In the genomic region with DNA sequence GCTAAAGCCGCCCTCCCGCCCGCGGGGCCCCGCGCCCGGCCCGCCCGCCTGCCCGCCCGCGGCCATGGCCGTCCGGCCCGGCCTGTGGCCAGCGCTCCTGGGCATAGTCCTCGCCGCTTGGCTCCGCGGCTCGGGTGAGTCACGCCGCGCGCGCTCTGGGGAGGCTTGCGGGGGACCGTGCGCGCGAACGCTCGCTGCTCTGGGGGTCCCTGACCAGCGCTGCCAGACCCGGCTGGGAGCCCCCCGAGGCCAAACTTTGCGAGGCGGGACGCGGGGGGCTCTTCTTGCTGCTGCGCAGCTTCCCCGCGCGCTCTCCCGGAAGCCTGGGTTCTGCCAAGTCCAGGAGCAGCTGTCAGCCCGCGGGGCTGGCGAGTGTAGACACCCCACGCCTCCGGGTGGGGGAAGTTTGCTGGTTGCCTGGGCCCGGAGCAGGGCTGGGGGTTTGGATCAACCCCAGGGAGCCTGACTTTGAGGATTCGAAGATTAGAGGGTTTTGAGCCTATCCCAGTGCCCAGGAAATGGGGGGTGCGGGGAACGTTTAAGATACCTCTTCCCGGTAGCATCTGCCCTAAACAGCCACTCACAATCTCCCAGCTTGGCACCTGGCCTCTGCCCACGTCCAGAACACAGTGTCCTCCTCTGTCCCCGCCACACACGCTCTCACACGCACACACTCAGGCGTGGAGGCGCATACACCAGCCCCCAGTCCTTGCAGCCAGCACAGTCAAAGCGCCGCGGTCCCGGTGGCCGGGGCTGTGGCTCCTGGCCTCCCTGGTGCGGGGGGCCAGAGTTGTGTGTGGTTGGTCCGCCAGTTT, we compare ENCODE assay signal across 8 cellular contexts. TPM values are rescaled to one million over a fixed set of nuclear protein-coding genes. Genes with fewer than 3 reads are reported as not detected.
DNase-seq lines count a peak whose midpoint lies in the region; ATAC-seq and TF ChIP-seq lines count a peak whose summit lies in the region.

No MANE protein-coding gene starts in this region.

- no peak for DNase-seq in CD4-positive, alpha-beta T cell
- DNase-seq in IMR-90 (no peak), cerebellar cortex (ENCODE audit: low spot score) (peak; percentile 71), mucosa of descending colon (no peak), NCI-H2107 (lab: John Stamatoyannopoulos, UW) (no peak), cerebellar nuclear complex (lab: John Stamatoyannopoulos, UW) (no peak)

- no peak overlapping the region for H4K8ac ChIP-seq in IMR-90 (ENCODE audit: low read depth in 2 of 2, low read length in 2 of 2)

- H3K56ac ChIP-seq in IMR-90 (ENCODE audit: extremely low read depth, insufficient read depth, low read length): no peak overlapping the region

- H3K4me3 Mint-ChIP-seq in CD4-positive, alpha-beta T cell: peak overlapping the region; percentile 86

- no peak overlapping the region for H2AK9ac ChIP-seq in IMR-90 (replicated peaks; ENCODE audit: low read depth, low read length, poor library complexity)

- no peak overlapping the region for H3K23ac ChIP-seq in IMR-90 (ENCODE audit: low read depth, low read length)

- no peaks in the 10 kb centered on the region for H3K79me1 ChIP-seq in IMR-90 (ENCODE audit: low read depth in 1 of 2, low read length in 2 of 2)

- H3K27ac Mint-ChIP-seq in CD4-positive, alpha-beta T cell: no peak overlapping the region

- peaks cover 4% of the 10 kb centered on the region; the same call in 1 of the 2 replicates for H4K20me1 ChIP-seq in IMR-90 (ENCODE audit: insufficient read depth, low read length)
- H4K20me1 ChIP-seq in neural cell (ENCODE audit: insufficient read depth): no peaks in the 10 kb centered on the region

- POLR2A ChIA-PET in CD4-positive, alpha-beta T cell (lab: Charles Lee): no interaction called here
- POLR2A ChIA-PET in IMR-90 (lab: Charles Lee; ENCODE audit: unreplicated experiment): no interaction called here

- H3K79me2 ChIP-seq in neural cell (replicated peaks; ENCODE audit: insufficient read depth, low read length): no peaks in the 10 kb centered on the region

- H3K27me3 ChIP-seq in CD4-positive, alpha-beta T cell (ENCODE audit: control insufficient read depth, insufficient read depth, low read length): peaks cover 70% of the 10 kb centered on the region
- H3K27me3 ChIP-seq in IMR-90 (ENCODE audit: control insufficient read depth, insufficient read depth, low read length): peaks cover 70% of the 10 kb centered on the region
- H3K27me3 ChIP-seq in neural cell (ENCODE audit: insufficient read depth, low read depth, low read length): peaks cover 52% of the 10 kb centered on the region

- no peak overlapping the region for H2BK15ac ChIP-seq in IMR-90 (ENCODE audit: low read depth, low read length)

- H3F3A ChIP-seq in neural cell (ENCODE audit: insufficient read depth, low read length, poor library complexity, severe bottlenecking): no peaks in the 10 kb centered on the region

- no peak overlapping the region for H2BK120ac ChIP-seq in IMR-90 (ENCODE audit: low read depth, low read length)

- H3K4me3 ChIP-seq in IMR-90 (ENCODE audit: insufficient read depth, low read depth, low read length): no peak overlapping the region
- H3K4me3 ChIP-seq in neural cell (ENCODE audit: low read length): peak overlapping the region; percentile 83
- H3K4me3 ChIP-seq in mucosa of descending colon: no peak overlapping the region

- CTCF ChIA-PET in CD4-positive, alpha-beta T cell (lab: Charles Lee): no interaction called here
- CTCF ChIA-PET in IMR-90 (lab: Yijun Ruan, JAX): no interaction called here

- in situ Hi-C loops in IMR-90 (cut with MboI; ENCODE audit: low sequenced_read_pairs): no loop called here

- H3K9me3 ChIP-seq in CD4-positive, alpha-beta T cell (ENCODE audit: control insufficient read depth, low read length): no peaks in the 10 kb centered on the region
- no peaks in the 10 kb centered on the region for H3K9me3 ChIP-seq in IMR-90 (ENCODE audit: control insufficient read depth, insufficient read depth, low read length)
- H3K9me3 ChIP-seq in neural cell (ENCODE audit: low read length): no peaks in the 10 kb centered on the region
- no peaks in the 10 kb centered on the region for H3K9me3 ChIP-seq in mucosa of descending colon

- TF ChIP-seq EP300 in neural cell (conservative IDR thresholded peaks at IDR 0.05; ENCODE audit: poor library complexity, severe bottlenecking): no peak

- H3K9ac ChIP-seq in IMR-90 (ENCODE audit: low read depth, low read length): no peak overlapping the region
- H3K9ac ChIP-seq in neural cell (ENCODE audit: low read length): peak overlapping the region; percentile 68

- no peak overlapping the region for H4K91ac ChIP-seq in IMR-90 (ENCODE audit: insufficient read depth, low read depth, low read length)

- no peaks in the 10 kb centered on the region for H3K9me1 ChIP-seq in IMR-90 (ENCODE audit: insufficient read depth, low read length)

- peaks cover 15% of the 10 kb centered on the region for H3K4me1 Mint-ChIP-seq in CD4-positive, alpha-beta T cell (ENCODE audit: low read depth)

- H3K36me3 ChIP-seq in IMR-90 (ENCODE audit: control insufficient read depth, insufficient read depth, low read length) (no peaks in the 10 kb centered on the region), neural cell (ENCODE audit: insufficient read depth, low read length) (no peaks in the 10 kb centered on the region), mucosa of descending colon (ENCODE audit: low read depth) (no peaks in the 10 kb centered on the region)

- no peak overlapping the region for H2BK5ac ChIP-seq in IMR-90 (ENCODE audit: low read depth, low read length, poor library complexity, severe bottlenecking)

- peaks cover 80% of the 10 kb centered on the region for H3K27me3 Mint-ChIP-seq in CD4-positive, alpha-beta T cell

- intact Hi-C loops in CD4-positive, alpha-beta T cell (cut with DNase I, micrococcal nuclease): no loop called here
- intact Hi-C loops in IMR-90 (cut with micrococcal nuclease): loop anchor here (5.0 to 10.0 kb wide), 2 partner anchors 146 kb away; no protein-coding TSS in a partner anchor
- intact Hi-C loops in mucosa of descending colon (cut with DNase I, micrococcal nuclease): no loop called here

- H3K14ac ChIP-seq in IMR-90 (replicated peaks; ENCODE audit: low read depth, low read length): no peak overlapping the region

- ATAC-seq in CD4-positive, alpha-beta T cell (ENCODE audit: poor library complexity): no peak
- ATAC-seq in IMR-90 (ENCODE audit: low read depth): peak; percentile 68
- ATAC-seq in mucosa of descending colon: no peak
- no peak for ATAC-seq in HG02798 (IDR thresholded peaks at IDR 0.05; ENCODE audit: poor library complexity, unreplicated experiment)

- H2BK20ac ChIP-seq in IMR-90 (ENCODE audit: low read depth, low read length): no peak overlapping the region

- no peak overlapping the region for H4K5ac ChIP-seq in IMR-90 (ENCODE audit: low read depth, low read length)

- BruUV-seq in IMR-90 (replicated peaks; lab: Mats Ljungman, UMichigan): no TSS peak

- H3K36me3 Mint-ChIP-seq in CD4-positive, alpha-beta T cell (ENCODE audit: low read depth): no peaks in the 10 kb centered on the region

- no peaks in the 10 kb centered on the region; the same call in 1 of the 2 replicates for H3K4me1 ChIP-seq in IMR-90 (ENCODE audit: control insufficient read depth, insufficient read depth, low read length)
- H3K4me1 ChIP-seq in mucosa of descending colon (ENCODE audit: low read depth): peaks cover 6% of the 10 kb centered on the region

- no peak overlapping the region for H3K4me2 ChIP-seq in IMR-90 (ENCODE audit: low read depth, low read length)
- peak overlapping the region; percentile 70 for H3K4me2 ChIP-seq in neural cell (ENCODE audit: low read length)

- H3K9me2 ChIP-seq in neural cell (ENCODE audit: insufficient read depth, low read length): no peaks in the 10 kb centered on the region

- H2AFZ ChIP-seq in IMR-90 (replicated peaks; ENCODE audit: low read length, poor library complexity) (peak overlapping the region; percentile 18), neural cell (ENCODE audit: low read depth, low read length) (no peak overlapping the region)

- 0% methylated on average over 20 of the region's 68 CpGs; no CpG with 5 or more reads in 1 of the 2 experiments for WGBS in IMR-90 (ENCODE audit: extremely low coverage in 2 of 2, insufficient read length in 1 of 2), 2 experiments

- TF ChIP-seq RAD21 in IMR-90 (IDR thresholded peaks at IDR 0.05; ENCODE audit: low read length) (no peak), neural cell (conservative IDR thresholded peaks at IDR 0.05) (peak; percentile 24)

- TF ChIP-seq CTCF in CD4-positive, alpha-beta T cell (IDR thresholded peaks at IDR 0.05): no peak
- TF ChIP-seq CTCF in IMR-90 (conservative IDR thresholded peaks at IDR 0.05; ENCODE audit: low read depth, low read length) (no peak), neural cell (IDR thresholded peaks at IDR 0.05; ENCODE audit: poor library complexity, severe bottlenecking) (no peak), mucosa of descending colon (IDR thresholded peaks at IDR 0.05) (no peak)

- H3K9me3 Mint-ChIP-seq in CD4-positive, alpha-beta T cell: no peaks in the 10 kb centered on the region

- no peak for TF ChIP-seq POLR2A in IMR-90 (IDR thresholded peaks at IDR 0.05; ENCODE audit: low read depth, low read length)

- dilution Hi-C loops in IMR-90 (cut with HindIII; ENCODE audit: low sequenced_read_pairs, unreplicated experiment): no loop called here

- no peak overlapping the region for H3K18ac ChIP-seq in IMR-90 (ENCODE audit: low read depth, low read length)

- no peak overlapping the region for H3K4ac ChIP-seq in IMR-90 (ENCODE audit: low read depth, low read length)

- H3K27ac ChIP-seq in CD4-positive, alpha-beta T cell (ENCODE audit: low read depth, low read length): no peak overlapping the region
- H3K27ac ChIP-seq in IMR-90 (ENCODE audit: insufficient read depth, low read length) (no peak overlapping the region), neural cell (ENCODE audit: low read length) (no peak overlapping the region)

- no peak overlapping the region for H2AK5ac ChIP-seq in IMR-90 (ENCODE audit: low read depth, low read length)

TF ChIP-seq in IMR-90, 13 proteins besides CTCF, POLR2A, EP300 and RAD21 (continues in another document):
- TF ChIP-seq MAFK (IDR thresholded peaks at IDR 0.05; ENCODE audit: low read depth, low read length) (no peak), SMC3 (IDR thresholded peaks at IDR 0.05; ENCODE audit: low read depth, low read length) (no peak)

RNA-seq across cellular contexts. Expression of gene UNC5A, which starts 0.5 kb away (rescaled TPM):
- not detected for total RNA-seq in CD4-positive, alpha-beta T cell
- total RNA-seq in IMR-90 (2012; rRNA removed) (not detected in 2 replicates), mucosa of descending colon (under 1 TPM in 2 of 3 donors, not detected in 1; 0.07 to 0.16 TPM)
- polyA plus RNA-seq in IMR-90 (2012; rRNA removed) (not detected in 2 replicates), neural cell (2.7 and 3.8 TPM in 2 replicates)
- polyA plus RNA-seq in IMR-90 (2012; cell fraction: cytosol; rRNA removed): 0.02 TPM in 1 of 2 replicates, not detected in the other
- 0.01 and 0.11 TPM in 2 replicates for polyA plus RNA-seq in IMR-90 (2012; cell fraction: nucleus; rRNA removed; ENCODE audit: low replicate concordance)
- 3.9 and 4.9 TPM in 2 replicates for polyA minus RNA-seq in neural cell
